Comparison of ENCODE assay signal across 38 cellular contexts in the genomic region with DNA sequence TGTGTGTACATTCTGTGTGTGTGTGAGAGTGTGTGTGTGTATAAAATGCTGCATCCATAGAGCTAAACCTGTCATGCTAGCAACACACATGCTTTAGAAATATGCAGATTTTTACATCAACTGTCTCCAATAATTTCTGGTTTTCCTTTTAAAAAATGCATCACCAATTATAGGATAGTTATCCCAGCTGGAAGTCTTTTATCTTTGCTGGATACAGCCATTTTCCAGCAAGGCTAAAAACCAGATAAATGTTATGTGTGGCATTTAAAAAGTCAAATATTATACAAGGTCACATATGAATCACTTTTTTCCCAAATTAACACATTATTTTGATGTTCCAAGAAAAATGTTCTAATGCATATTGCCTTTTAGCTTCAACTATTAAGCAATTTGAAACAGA.
"Had no signal": no experiment of that assay in that cellular context is flagged by ENCODE, and none has a peak within 500 bp of the region (broad histone marks: within the 10 kb centered on the region; RNA-seq: fewer than 3 reads in every experiment).

No MANE protein-coding gene starts in this region.

- H3K27ac Mint-ChIP-seq: activated naive CD4-positive, alpha-beta T cell treated with anti-CD3 and anti-CD28 coated beads for 36 hours; activated naive CD4-positive, alpha-beta T cell treated with anti-CD3 and anti-CD28 coated beads, Interleukin-2, amount 10 ng/mL, durations not matched to agents 7 days and 5 days; activated naive CD4-positive, alpha-beta T cell treated with anti-CD3 and anti-CD28 coated beads, Interleukin-2, amount 50 U/mL, for 24 hours; activated naive CD8-positive, alpha-beta T cell; activated naive CD8-positive, alpha-beta T cell treated with anti-CD3 and anti-CD28 coated beads for 36 hours; activated naive CD8-positive, alpha-beta T cell treated with anti-CD3 and anti-CD28 coated beads, Interleukin-2, amount 10 ng/mL, durations not matched to agents 7 days and 5 days; activated naive CD8-positive, alpha-beta T cell treated with anti-CD3 and anti-CD28 coated beads, Interleukin-2, amount 50 U/mL, for 24 hours; activated T-cell treated with anti-CD3 and anti-CD28 coated beads, Interleukin-2, amount 50 U/mL, for 24 hours; activated T-cell treated with anti-CD3 and anti-CD28 coated beads, Interleukin-2, amount 50 U/mL, for 72 hours; activated T-helper 1 cell treated with anti-CD3 and anti-CD28 coated beads, Interleukin-12 subunit alpha, Interleukin-12 subunit beta, Interleukin-2, Interleukin-4 antibody, amounts not matched to agents 30 ng/mL and 10 ng/mL and 1 ng/mL, durations not matched to agents 14 hours and 24 hours and 36 hours; activated T-helper 17 cell treated with anti-CD3 and anti-CD28 coated beads, Interleukin-2, amount 50 U/mL, for 72 hours; activated T-helper 2 cell treated with anti-CD3 and anti-CD28 coated beads, Interferon-gamma antibody, Interleukin-2, Interleukin-4, amounts not matched to agents 10 μg/mL and 5 μg/mL and 100 μg/mL, durations not matched to agents 14 hours and 24 hours and 36 hours had no signal

- H3K36me3 Mint-ChIP-seq: activated naive CD4-positive, alpha-beta T cell treated with anti-CD3 and anti-CD28 coated beads, Interleukin-2, amount 10 ng/mL, durations not matched to agents 7 days and 5 days; activated naive CD4-positive, alpha-beta T cell treated with anti-CD3 and anti-CD28 coated beads, Interleukin-2, amount 50 U/mL, for 24 hours; activated naive CD4-positive, alpha-beta T cell treated with anti-CD3 and anti-CD28 coated beads, Interleukin-2, amount 50 U/mL, for 72 hours; activated naive CD8-positive, alpha-beta T cell; activated naive CD8-positive, alpha-beta T cell treated with anti-CD3 and anti-CD28 coated beads for 36 hours; activated naive CD8-positive, alpha-beta T cell treated with anti-CD3 and anti-CD28 coated beads, Interleukin-2, amount 10 ng/mL, durations not matched to agents 7 days and 5 days; brain had no signal

- H3K27me3 ChIP-seq: adrenal gland, ascending aorta, body of pancreas, brain microvascular endothelial cell, breast epithelium, cardiac muscle cell had no signal

- H3K9me3 Mint-ChIP-seq: activated naive CD4-positive, alpha-beta T cell treated with anti-CD3 and anti-CD28 coated beads, Interleukin-2, amount 10 ng/mL, durations not matched to agents 7 days and 5 days; activated naive CD4-positive, alpha-beta T cell treated with anti-CD3 and anti-CD28 coated beads, Interleukin-2, amount 50 U/mL, for 24 hours; activated naive CD4-positive, alpha-beta T cell treated with anti-CD3 and anti-CD28 coated beads, Interleukin-2, amount 50 U/mL, for 72 hours; activated naive CD8-positive, alpha-beta T cell treated with anti-CD3 and anti-CD28 coated beads, Interleukin-2, amount 10 ng/mL, durations not matched to agents 7 days and 5 days; activated naive CD8-positive, alpha-beta T cell treated with anti-CD3 and anti-CD28 coated beads, Interleukin-2, amount 50 U/mL, for 24 hours; activated T-cell treated with anti-CD3 and anti-CD28 coated beads, Interleukin-2, amount 50 U/mL, for 24 hours; activated T-cell treated with anti-CD3 and anti-CD28 coated beads, Interleukin-2, amount 50 U/mL, for 4 hours; activated T-helper 1 cell treated with anti-CD3 and anti-CD28 coated beads, Interleukin-12 subunit alpha, Interleukin-12 subunit beta, Interleukin-2, Interleukin-4 antibody, amounts not matched to agents 30 ng/mL and 10 ng/mL and 1 ng/mL, durations not matched to agents 14 hours and 24 hours and 36 hours; activated T-helper 2 cell treated with anti-CD3 and anti-CD28 coated beads, Interferon-gamma antibody, Interleukin-2, Interleukin-4, amounts not matched to agents 10 μg/mL and 5 μg/mL and 100 μg/mL, durations not matched to agents 14 hours and 24 hours and 36 hours had no signal

- H3K4me3 ChIP-seq: adrenal gland, ascending aorta, body of pancreas, breast epithelium, cardiac muscle cell had no signal

- H3K9me3 ChIP-seq: adrenal gland, ascending aorta, body of pancreas had no signal

- H3K4me1 Mint-ChIP-seq: activated naive CD4-positive, alpha-beta T cell treated with anti-CD3 and anti-CD28 coated beads, Interleukin-2, amount 10 ng/mL, durations not matched to agents 7 days and 5 days; activated naive CD4-positive, alpha-beta T cell treated with anti-CD3 and anti-CD28 coated beads, Interleukin-2, amount 50 U/mL, for 24 hours; activated naive CD8-positive, alpha-beta T cell treated with anti-CD3 and anti-CD28 coated beads for 36 hours; activated naive CD8-positive, alpha-beta T cell treated with anti-CD3 and anti-CD28 coated beads, Interleukin-2, amount 10 ng/mL, durations not matched to agents 7 days and 5 days; activated naive CD8-positive, alpha-beta T cell treated with anti-CD3 and anti-CD28 coated beads, Interleukin-2, amount 50 U/mL, for 24 hours; activated T-helper 17 cell treated with anti-CD3 and anti-CD28 coated beads, Interleukin-2, amount 50 U/mL, for 72 hours; central memory CD8-positive, alpha-beta T cell had no signal

- H3K27me3 Mint-ChIP-seq: activated naive CD4-positive, alpha-beta T cell treated with anti-CD3 and anti-CD28 coated beads, Interleukin-2, amount 10 ng/mL, durations not matched to agents 7 days and 5 days; activated naive CD8-positive, alpha-beta T cell treated with anti-CD3 and anti-CD28 coated beads, Interleukin-2, amount 10 ng/mL, durations not matched to agents 7 days and 5 days had no signal

- H3K4me3 Mint-ChIP-seq: activated naive CD4-positive, alpha-beta T cell treated with anti-CD3 and anti-CD28 coated beads for 36 hours; activated naive CD4-positive, alpha-beta T cell treated with anti-CD3 and anti-CD28 coated beads, Interleukin-2, amount 10 ng/mL, durations not matched to agents 7 days and 5 days; activated naive CD4-positive, alpha-beta T cell treated with anti-CD3 and anti-CD28 coated beads, Interleukin-2, amount 50 U/mL, for 24 hours; activated naive CD8-positive, alpha-beta T cell; activated naive CD8-positive, alpha-beta T cell treated with anti-CD3 and anti-CD28 coated beads for 36 hours; activated naive CD8-positive, alpha-beta T cell treated with anti-CD3 and anti-CD28 coated beads, Interleukin-2, amount 10 ng/mL, durations not matched to agents 7 days and 5 days; activated naive CD8-positive, alpha-beta T cell treated with anti-CD3 and anti-CD28 coated beads, Interleukin-2, amount 50 U/mL, for 24 hours; activated T-cell treated with anti-CD3 and anti-CD28 coated beads, Interleukin-2, amount 50 U/mL, for 24 hours; activated T-cell treated with anti-CD3 and anti-CD28 coated beads, Interleukin-2, amount 50 U/mL, for 4 hours; activated T-cell treated with anti-CD3 and anti-CD28 coated beads, Interleukin-2, amount 50 U/mL, for 72 hours; activated T-helper 1 cell treated with anti-CD3 and anti-CD28 coated beads, Interleukin-12 subunit alpha, Interleukin-12 subunit beta, Interleukin-2, Interleukin-4 antibody, amounts not matched to agents 30 ng/mL and 10 ng/mL and 1 ng/mL, durations not matched to agents 14 hours and 24 hours and 36 hours; activated T-helper 17 cell treated with anti-CD3 and anti-CD28 coated beads, Interleukin-2, amount 50 U/mL, for 72 hours; brain; central memory CD8-positive, alpha-beta T cell had no signal

- H3K36me3 ChIP-seq: adrenal gland, ascending aorta, brain microvascular endothelial cell, breast epithelium, cardiac muscle cell had no signal

- DNase-seq: activated effector memory CD4-positive, alpha-beta T cell treated with anti-CD3 and anti-CD28 coated beads, Interleukin-2, amount 50 U/mL, for 16 hours; activated effector memory CD4-positive, alpha-beta T cell treated with Interleukin-2 at 50 U/mL for 16 hours; activated gamma-delta T cell; activated gamma-delta T cell treated with Interleukin-2 at 50 U/mL for 16 hours; activated naive CD4-positive, alpha-beta T cell; activated naive CD4-positive, alpha-beta T cell treated with anti-CD3 and anti-CD28 coated beads for 36 hours; activated naive CD4-positive, alpha-beta T cell treated with anti-CD3 and anti-CD28 coated beads, Interleukin-2, amount 10 ng/mL, durations not matched to agents 7 days and 5 days; activated naive CD4-positive, alpha-beta T cell treated with anti-CD3 and anti-CD28 coated beads, Interleukin-2, amount 50 U/mL, for 16 hours; activated naive CD4-positive, alpha-beta T cell treated with Interleukin-2 at 50 U/mL for 16 hours; activated naive CD8-positive, alpha-beta T cell treated with anti-CD3 and anti-CD28 coated beads for 36 hours; activated naive CD8-positive, alpha-beta T cell treated with anti-CD3 and anti-CD28 coated beads, Interleukin-2, amount 10 ng/mL, durations not matched to agents 7 days and 5 days; activated naive CD8-positive, alpha-beta T cell treated with anti-CD3 and anti-CD28 coated beads, Interleukin-2, amount 50 U/mL, for 24 hours; activated T-cell treated with anti-CD3 and anti-CD28 coated beads for 4 hours; activated T-cell treated with anti-CD3 and anti-CD28 coated beads, Interleukin-2, amount 50 U/mL, for 1 hour; activated T-cell treated with anti-CD3 and anti-CD28 coated beads, Interleukin-2, amount 50 U/mL, for 24 hours; activated T-cell treated with anti-CD3 and anti-CD28 coated beads, Interleukin-2, amount 50 U/mL, for 4 hours; activated T-cell treated with anti-CD3 and anti-CD28 coated beads, Interleukin-2, amount 50 U/mL, for 48 hours; activated T-cell treated with anti-CD3 and anti-CD28 coated beads, Interleukin-2, amount 50 U/mL, for 72 hours; adrenal gland; amniotic stem cell; amygdala; anterior cingulate cortex; aorta; body of pancreas; brain microvascular endothelial cell; caudate nucleus; central memory CD4-positive, alpha-beta T cell had no signal

- H3K4me1 ChIP-seq: breast epithelium had no signal

- H3K27ac ChIP-seq: adrenal gland, ascending aorta, body of pancreas, brain microvascular endothelial cell, breast epithelium, cardiac muscle cell had no signal
